ENCODE assay signal across 8 cellular contexts in genomic region chr7:116588641-116589594, GRCh38.
A peak's percentile ranks its signal among the peaks of the same experiment; 100 is the strongest.
DNase-seq lines count a peak whose midpoint lies in the region; ATAC-seq and TF ChIP-seq lines count a peak whose summit lies in the region.

No MANE protein-coding gene starts in this region.

- H3K4me1 ChIP-seq in PC-9 (replicated peaks; ENCODE audit: insufficient read depth) (peaks cover 14% of the 10 kb centered on the region), mesodermal cell (ENCODE audit: control insufficient read depth, insufficient read depth, low read length, poor library complexity, severe bottlenecking) (peaks cover 7% of the 10 kb centered on the region)

- H3K4me3 ChIP-seq in PC-9 (no peak overlapping the region), mesodermal cell (ENCODE audit: extremely low read depth, insufficient read depth, low read length, poor library complexity, severe bottlenecking) (no peak overlapping the region)

- H3K9me2 ChIP-seq in PC-9 (ENCODE audit: insufficient read depth), result no peaks in the 10 kb centered on the region

- no peaks in the 10 kb centered on the region for H3K27me3 ChIP-seq in PC-9 (ENCODE audit: insufficient read depth, low read depth)

- H3K36me3 Mint-ChIP-seq in activated T-cell treated with anti-CD3 and anti-CD28 coated beads, Interleukin-2, amount 50 U/mL, for 72 hours (ENCODE audit: insufficient read depth in 2 of 2), result no peaks in the 10 kb centered on the region

- H3K27me3 Mint-ChIP-seq in activated T-cell treated with anti-CD3 and anti-CD28 coated beads, Interleukin-2, amount 50 U/mL, for 72 hours (ENCODE audit: low read depth), result peaks cover 29% of the 10 kb centered on the region

- peak; percentile 94 for TF ChIP-seq CTCF in PC-9 (conservative IDR thresholded peaks at IDR 0.05)

- WGBS in mesodermal cell (ENCODE audit: insufficient coverage in 2 of 2), 2 experiments, result 18 to 28% methylated on average over 2 of the region's 4 CpGs

- DNase-seq in activated T-cell treated with anti-CD3 and anti-CD28 coated beads, Interleukin-2, amount 50 U/mL, for 72 hours, result no peak
- DNase-seq in activated T-cell treated with anti-CD3 and anti-CD28 coated beads for 4 hours, result no peak
- peak in 1 of 2 experiments; percentile 6 for DNase-seq in PC-9
- peak; percentile 85 for DNase-seq in dermis blood vessel endothelial cell

- H3K4me1 Mint-ChIP-seq in activated T-cell treated with anti-CD3 and anti-CD28 coated beads, Interleukin-2, amount 50 U/mL, for 72 hours (ENCODE audit: low read depth), result peaks cover 31% of the 10 kb centered on the region

- POLR2A ChIA-PET in PC-9 (lab: Charles Lee; ENCODE audit: unreplicated experiment), result interaction anchor here (0.5 to 0.7 kb wide), 6 partner anchors 8 to 589 kb away, joined by 3 to 12 read pairs (median 3); no protein-coding TSS in a partner anchor

- H3F3A ChIP-seq in PC-9 (ENCODE audit: insufficient read depth, low read depth), result no peaks in the 10 kb centered on the region

- H3K9me3 Mint-ChIP-seq in activated T-cell treated with anti-CD3 and anti-CD28 coated beads, Interleukin-2, amount 50 U/mL, for 72 hours, result no peaks in the 10 kb centered on the region

- H3K36me3 ChIP-seq in PC-9 (ENCODE audit: low read depth) (no peaks in the 10 kb centered on the region), mesodermal cell (ENCODE audit: control insufficient read depth, insufficient read depth, low read length) (no peaks in the 10 kb centered on the region)

- BruUV-seq in PC-9 (replicated peaks; lab: Mats Ljungman, UMichigan), result no TSS peak

- no peaks in the 10 kb centered on the region for H3K79me2 ChIP-seq in PC-9 (ENCODE audit: low read depth)

- H3K4me3 Mint-ChIP-seq in activated T-cell treated with anti-CD3 and anti-CD28 coated beads, Interleukin-2, amount 50 U/mL, for 72 hours, result peak overlapping the region in 1 of 2 donors; percentile 45

- no peak overlapping the region for H3K4me2 ChIP-seq in PC-9

- intact Hi-C loops in PC-9 (cut with micrococcal nuclease; ENCODE audit: unreplicated experiment), result loop anchor here (1.0 to 10.0 kb wide), 9 partner anchors 62 to 451 kb away; no protein-coding TSS in a partner anchor

- CTCF ChIA-PET in PC-9 (lab: Charles Lee), result interaction anchor here (0.5 to 2.2 kb wide), 7 partner anchors 128 to 412 kb away, joined by 3 to 27 read pairs (median 4); no protein-coding TSS in a partner anchor

- H3K9me3 ChIP-seq in PC-9 (ENCODE audit: insufficient read depth, low read depth), result 0 out of 2 replicates have a peak, but pooled peaks cover 8% of the 10 kb centered on the region
- H3K9me3 ChIP-seq in mesodermal cell (ENCODE audit: control insufficient read depth, low read length), result no peaks in the 10 kb centered on the region

- peak in 1 of 2 donors; percentile 28 for ATAC-seq in activated T-cell treated with anti-CD3 and anti-CD28 coated beads, Interleukin-2, amount 50 U/mL, for 72 hours (replicated peaks in 1 of 2)
- peak; percentile 33 for ATAC-seq in HG03521 (IDR thresholded peaks at IDR 0.05; ENCODE audit: unreplicated experiment)
- ATAC-seq in HG02610 (IDR thresholded peaks at IDR 0.05; ENCODE audit: unreplicated experiment), result no peak
- ATAC-seq in GM21737 (IDR thresholded peaks at IDR 0.05; ENCODE audit: unreplicated experiment), result no peak

- H3K27ac Mint-ChIP-seq in activated T-cell treated with anti-CD3 and anti-CD28 coated beads, Interleukin-2, amount 50 U/mL, for 72 hours, result peak overlapping the region; percentile 42

- no peak overlapping the region for H3K27ac ChIP-seq in PC-9
- peak overlapping the region; percentile 60 for H3K27ac ChIP-seq in mesodermal cell (ENCODE audit: low read depth, low read length, severe bottlenecking)

- H2AFZ ChIP-seq in PC-9, result no peak overlapping the region

- H4K20me1 ChIP-seq in PC-9 (ENCODE audit: insufficient read depth), result no peaks in the 10 kb centered on the region
